20 cellular contexts compared by ENCODE assay signal in the genomic region with DNA sequence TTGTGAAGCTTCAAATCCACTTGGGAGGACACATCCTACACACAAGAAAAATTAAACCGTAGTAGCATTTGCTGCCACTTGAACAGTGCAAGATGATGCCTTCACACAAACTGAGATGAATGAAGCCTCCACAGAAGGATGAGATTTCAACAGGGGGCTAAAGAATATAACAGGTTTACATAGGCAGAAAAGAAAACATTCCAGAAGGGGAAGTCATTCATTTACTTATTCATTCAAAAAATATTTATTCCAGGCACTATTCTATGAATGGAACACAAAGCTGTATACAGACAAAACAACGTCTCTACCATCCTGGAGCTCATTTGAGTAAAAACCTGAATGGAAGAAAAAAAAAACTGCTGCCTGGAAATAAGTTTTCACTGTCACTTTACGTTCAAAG.
DNase-seq lines count a peak whose midpoint lies in the region; ATAC-seq, FAIRE-seq and TF ChIP-seq lines count a peak whose summit lies in the region.
"Had no signal": no experiment of that assay in that cellular context is flagged by ENCODE, and none has a peak within 500 bp of the region (broad histone marks: within the 10 kb centered on the region; RNA-seq: fewer than 3 reads in every experiment).

No MANE protein-coding gene starts in this region.

- ATAC-seq in RWPE2 (ENCODE audit: low read depth) (peak; percentile 59), HG03457 (IDR thresholded peaks at IDR 0.05; ENCODE audit: unreplicated experiment) (no peak)

- no peaks in the 10 kb centered on the region for H3K9me3 Mint-ChIP-seq in nephron progenitor cell
- H3K9me3 Mint-ChIP-seq: HFFc6 had no signal

- TF ChIP-seq CTCF in RWPE2 (IDR thresholded peaks at IDR 0.05; ENCODE audit: poor library complexity, severe bottlenecking) (no peak), bronchial epithelial cell (IDR thresholded peaks at IDR 0.05; ENCODE audit: insufficient read depth, low read length, severe bottlenecking) (no peak), fibroblast of the aortic adventitia (IDR thresholded peaks at IDR 0.05; ENCODE audit: insufficient read depth, low read length) (no peak), nephron progenitor cell (IDR thresholded peaks at IDR 0.05) (no peak)

- no peaks in the 10 kb centered on the region for H3K27me3 ChIP-seq in RWPE2 (ENCODE audit: insufficient read depth, poor library complexity, severe bottlenecking)
- H3K27me3 ChIP-seq in bronchial epithelial cell (ENCODE audit: control insufficient read depth, insufficient read depth, low read length), result no peaks in the 10 kb centered on the region
- no peaks in the 10 kb centered on the region for H3K27me3 ChIP-seq in MG63
- H3K27me3 ChIP-seq: BLaER1 had no signal

- H3K36me3 ChIP-seq in RWPE2 (ENCODE audit: low read depth) (no peaks in the 10 kb centered on the region), bronchial epithelial cell (ENCODE audit: control insufficient read depth, insufficient read depth, low read length) (no peaks in the 10 kb centered on the region), MG63 (no peaks in the 10 kb centered on the region)
- H3K36me3 ChIP-seq: BLaER1 had no signal

- H3K9me3 ChIP-seq in RWPE2 (ENCODE audit: severe bottlenecking) (no peaks in the 10 kb centered on the region), MG63 (no peaks in the 10 kb centered on the region)
- H3K9me3 ChIP-seq: BLaER1 had no signal

- H3K36me3 Mint-ChIP-seq in nephron progenitor cell (ENCODE audit: low read depth), result peaks cover 4% of the 10 kb centered on the region
- H3K36me3 Mint-ChIP-seq: CD8-positive, alpha-beta memory T cell had no signal

- no peak overlapping the region for H3K27ac Mint-ChIP-seq in nephron progenitor cell
- H3K27ac Mint-ChIP-seq: CD8-positive, alpha-beta memory T cell; HFFc6 had no signal

- no peak overlapping the region for H3K27ac ChIP-seq in RWPE2 (ENCODE audit: poor library complexity, severe bottlenecking)
- H3K27ac ChIP-seq: BLaER1, PC-9, SK-N-MC had no signal

- DNase-seq in EL (peak; percentile 16), RWPE2 (ENCODE audit: low spot score) (no peak), bronchial epithelial cell (ENCODE audit: low read depth) (peak; percentile 38), fibroblast of the aortic adventitia (ENCODE audit: low read depth) (peak; percentile 7), MG63 (no peak), nephron progenitor cell (no peak), HUDEP-2 (lab: John Stamatoyannopoulos, UW; ENCODE audit: unreplicated experiment in 76 of 76) (no peak)
- DNase-seq: CD8-positive, alpha-beta memory T cell; DMS79 treated with DMSO at 0.1 percent for 48 hours; HFFc6; MV-4-11; NCI-H1417 treated with DMSO at 0.1 percent for 48 hours; NCI-H2029; NCI-H2171 treated with DMSO at 0.1 percent for 48 hours; NCI-H748 treated with DMSO at 0.1 percent for 48 hours; PC-9 had no signal

- peaks cover 15% of the 10 kb centered on the region for H3K4me1 Mint-ChIP-seq in nephron progenitor cell
- H3K4me1 Mint-ChIP-seq: CD8-positive, alpha-beta memory T cell had no signal

- peaks cover 3% of the 10 kb centered on the region for H3K27me3 Mint-ChIP-seq in nephron progenitor cell (ENCODE audit: low read depth, poor library complexity)
- H3K27me3 Mint-ChIP-seq: CD8-positive, alpha-beta memory T cell had no signal

- no peak for FAIRE-seq in bronchial epithelial cell (lab: Jason Lieb, UNC)
- FAIRE-seq: GM12892 had no signal

- H3K4me1 ChIP-seq in RWPE2 (ENCODE audit: insufficient read depth, poor library complexity, severe bottlenecking), result no peaks in the 10 kb centered on the region

- no peak overlapping the region for H3K4me3 Mint-ChIP-seq in nephron progenitor cell
- H3K4me3 Mint-ChIP-seq: CD8-positive, alpha-beta memory T cell; HFFc6 had no signal

- H3K4me3 ChIP-seq in RWPE2 (ENCODE audit: severe bottlenecking) (no peak overlapping the region), bronchial epithelial cell (ENCODE audit: low read depth, low read length) (no peak overlapping the region), fibroblast of the aortic adventitia (ENCODE audit: low read depth, low read length) (no peak overlapping the region), MG63 (no peak overlapping the region)
- H3K4me3 ChIP-seq: BLaER1, PC-9, SK-N-MC had no signal

Comparison
In these comparisons a context has a peak if more than half of its experiments do, and no peak if none do; other contexts are left out.
1. DNase-seq: peak in EL (single experiment), bronchial epithelial cell (single experiment) and fibroblast of the aortic adventitia (single experiment); none in RWPE2 (single experiment), MG63 (single experiment), nephron progenitor cell (single experiment) and HUDEP-2 (0 of 76).